In genomic region chr19:16824658-16825311, GRCh38 we compare ENCODE assay signal across 9 cellular contexts. TPM values are rescaled to one million over a fixed set of nuclear protein-coding genes. Genes with fewer than 3 reads are reported as not detected.
DNase-seq lines count a peak whose midpoint lies in the region; ATAC-seq and TF ChIP-seq lines count a peak whose summit lies in the region.
"Had no signal": no experiment of that assay in that cellular context is flagged by ENCODE, and none has a peak within 500 bp of the region (broad histone marks: within the 10 kb centered on the region; RNA-seq: fewer than 3 reads in every experiment).

No MANE protein-coding gene starts in this region.

- TF ChIP-seq CTCF in AG04449 (IDR thresholded peaks at IDR 0.05; ENCODE audit: insufficient read depth, low read length, missing control alignments) = no peak
- TF ChIP-seq CTCF in chondrocyte (IDR thresholded peaks at IDR 0.05) = peak; percentile 57

- H3K27ac Mint-ChIP-seq in chondrocyte (ENCODE audit: unreplicated experiment) = peak overlapping the region; percentile 96

- H3K9ac ChIP-seq in mucosa of stomach (ENCODE audit: low read length) = peak overlapping the region; percentile 29

- no peaks in the 10 kb centered on the region for H3K27me3 Mint-ChIP-seq in chondrocyte (ENCODE audit: low read depth)

- peaks cover 28% of the 10 kb centered on the region for H3K4me1 Mint-ChIP-seq in chondrocyte (ENCODE audit: low read depth)

- H3K4me3 Mint-ChIP-seq in chondrocyte (ENCODE audit: unreplicated experiment) = peak overlapping the region; percentile 76

- CTCF ChIA-PET in AG04449 (lab: Yijun Ruan, JAX) = interaction anchor here (0.8 kb wide), 1 partner anchor 25 kb away, joined by 4 read pairs; no protein-coding TSS in a partner anchor

- H3K4me3 ChIP-seq in AG04449 (ENCODE audit: low read depth, low read length) (peak overlapping the region; percentile 55), MG63 (peak overlapping the region; percentile 27), mucosa of stomach (ENCODE audit: low read length) (no peak overlapping the region)
- H3K4me3 ChIP-seq: GM12878 had no signal

- H3K36me3 ChIP-seq in MG63 (no peaks in the 10 kb centered on the region), mucosa of stomach (ENCODE audit: control insufficient read depth, insufficient read depth, low read length) (no peaks in the 10 kb centered on the region)

- DNase-seq in AG04449 (ENCODE audit: low read depth, low spot score) (no peak), MG63 (no peak), chondrocyte (ENCODE audit: low spot score) (no peak), NAMALWA (ENCODE audit: low spot score) (no peak), NCI-H2081 treated with DMSO at 0.1 percent for 48 hours (lab: John Stamatoyannopoulos, UW) (no peak), GM03348 (ENCODE audit: low spot score) (no peak)

- H3K9me3 ChIP-seq in MG63 = no peaks in the 10 kb centered on the region
- no peaks in the 10 kb centered on the region for H3K9me3 ChIP-seq in mucosa of stomach (ENCODE audit: control insufficient read depth, low read length)

- no peaks in the 10 kb centered on the region for H3K9me3 Mint-ChIP-seq in chondrocyte (ENCODE audit: low read depth)

- H3K36me3 Mint-ChIP-seq in chondrocyte (ENCODE audit: low read depth) = peaks cover 2% of the 10 kb centered on the region

- POLR2A ChIA-PET in AG04449 (lab: Yijun Ruan, JAX) = no interaction called here

- H3K27me3 ChIP-seq in MG63 (no peaks in the 10 kb centered on the region), mucosa of stomach (ENCODE audit: control insufficient read depth, insufficient read depth, low read length) (no peaks in the 10 kb centered on the region)

- ATAC-seq in HG03342 (IDR thresholded peaks at IDR 0.05; ENCODE audit: unreplicated experiment) = no peak
- ATAC-seq: GM12878 had no signal

- peaks cover 19% of the 10 kb centered on the region for H3K4me1 ChIP-seq in mucosa of stomach (ENCODE audit: control insufficient read depth, insufficient read depth, low read length)

RNA-seq across cellular contexts. Expression of gene SIN3B, which starts 4.4 kb away (rescaled TPM):
- 24.3 and 44.1 TPM in 2 replicates for total RNA-seq in MG63 (2014; rRNA removed; shearing (Covaris generic); ENCODE audit: low replicate concordance)
- total RNA-seq in chondrocyte = 59.2 to 62.2 TPM (median 59.7 TPM) in 3 replicates
